ENCODE assay signal across 8 cellular contexts in the genomic region with DNA sequence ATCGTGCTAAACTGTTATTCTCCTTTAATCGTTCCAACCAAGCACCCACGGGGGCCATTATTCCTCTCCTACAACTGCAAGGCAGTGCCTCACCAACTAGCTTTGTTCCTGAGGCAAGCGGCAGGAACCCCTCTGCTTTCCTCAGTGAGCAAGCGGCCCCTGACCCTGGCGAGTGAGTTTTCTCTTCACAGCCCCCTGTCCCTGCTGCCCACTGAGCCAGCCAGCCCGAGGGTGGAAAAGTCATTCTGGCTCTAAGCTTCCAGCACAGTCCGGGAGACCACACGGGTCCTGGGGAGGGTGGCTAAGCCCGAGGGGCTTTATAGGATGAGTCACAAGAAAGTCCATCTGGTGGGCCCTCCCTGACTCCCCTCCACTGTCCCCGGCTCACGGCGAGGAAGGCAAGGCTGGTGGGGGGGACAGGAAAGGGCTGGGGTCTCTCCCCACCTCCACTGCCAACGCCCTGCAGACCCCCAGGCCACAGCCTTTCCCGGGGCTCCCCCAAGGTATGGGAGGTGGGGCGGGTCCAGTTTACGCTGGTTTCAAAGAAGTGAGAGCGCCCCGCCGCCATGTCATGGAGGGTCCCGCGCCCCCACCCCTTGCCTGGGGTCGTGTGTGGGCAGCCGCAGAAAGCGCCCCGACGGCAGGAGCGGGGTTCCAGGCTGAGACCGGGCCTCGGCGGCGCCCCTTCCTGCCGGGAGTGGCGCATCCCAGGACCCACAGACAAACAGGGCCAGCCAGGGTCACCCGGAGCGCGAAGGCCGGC. TPM values are rescaled to one million over a fixed set of nuclear protein-coding genes. Genes with fewer than 3 reads are reported as not detected.
A peak's percentile ranks its signal among the peaks of the same experiment; 100 is the strongest.
DNase-seq lines count a peak whose midpoint lies in the region; ATAC-seq and TF ChIP-seq lines count a peak whose summit lies in the region.

No MANE protein-coding gene starts in this region.

- peak overlapping the region; percentile 99 for H3K9ac ChIP-seq in iPS-15b (ENCODE audit: low read depth, low read length)

- H3K27ac ChIP-seq in stomach, result peak overlapping the region; percentile 93 to 97 (median 95)

- H3K4me3 Mint-ChIP-seq in CD14-positive monocyte, result peak overlapping the region; percentile 86 to 93
- peak overlapping the region; percentile 88 for H3K4me3 Mint-ChIP-seq in activated T-helper 1 cell treated with anti-CD3 and anti-CD28 coated beads, Interleukin-12 subunit alpha, Interleukin-12 subunit beta, Interleukin-2, Interleukin-4 antibody, amounts not matched to agents 30 ng/mL and 10 ng/mL and 1 ng/mL, durations not matched to agents 14 hours and 24 hours and 36 hours

- peaks cover 39 to 46% of the 10 kb centered on the region in 2 donors for H3K36me3 Mint-ChIP-seq in CD14-positive monocyte
- H3K36me3 Mint-ChIP-seq in activated T-helper 1 cell treated with anti-CD3 and anti-CD28 coated beads, Interleukin-12 subunit alpha, Interleukin-12 subunit beta, Interleukin-2, Interleukin-4 antibody, amounts not matched to agents 30 ng/mL and 10 ng/mL and 1 ng/mL, durations not matched to agents 14 hours and 24 hours and 36 hours (ENCODE audit: low read depth), result peaks cover 36% of the 10 kb centered on the region

- peak overlapping the region; percentile 90 to 97 (median 96) for H3K27ac Mint-ChIP-seq in CD14-positive monocyte
- H3K27ac Mint-ChIP-seq in activated T-helper 1 cell treated with anti-CD3 and anti-CD28 coated beads, Interleukin-12 subunit alpha, Interleukin-12 subunit beta, Interleukin-2, Interleukin-4 antibody, amounts not matched to agents 30 ng/mL and 10 ng/mL and 1 ng/mL, durations not matched to agents 14 hours and 24 hours and 36 hours, result peak overlapping the region; percentile 81

- H3K4me1 Mint-ChIP-seq in CD14-positive monocyte, result peaks cover 45% of the 10 kb centered on the region
- peaks cover 41% of the 10 kb centered on the region for H3K4me1 Mint-ChIP-seq in activated T-helper 1 cell treated with anti-CD3 and anti-CD28 coated beads, Interleukin-12 subunit alpha, Interleukin-12 subunit beta, Interleukin-2, Interleukin-4 antibody, amounts not matched to agents 30 ng/mL and 10 ng/mL and 1 ng/mL, durations not matched to agents 14 hours and 24 hours and 36 hours (ENCODE audit: low read depth)

- H3K27me3 ChIP-seq in iPS-15b (ENCODE audit: control insufficient read depth, insufficient read depth, low read length), result peaks cover 26% of the 10 kb centered on the region
- H3K27me3 ChIP-seq in stomach, result peaks cover 5 to 19% (median 12%) of the 10 kb centered on the region in 3 donors

- peaks cover 0 to 12% (median 7%) of the 10 kb centered on the region in 7 donors for H3K9me3 Mint-ChIP-seq in CD14-positive monocyte
- H3K9me3 Mint-ChIP-seq in activated T-helper 1 cell treated with anti-CD3 and anti-CD28 coated beads, Interleukin-12 subunit alpha, Interleukin-12 subunit beta, Interleukin-2, Interleukin-4 antibody, amounts not matched to agents 30 ng/mL and 10 ng/mL and 1 ng/mL, durations not matched to agents 14 hours and 24 hours and 36 hours, result no peaks in the 10 kb centered on the region

- H3K9me3 ChIP-seq in iPS-15b (ENCODE audit: control insufficient read depth, insufficient read depth, low read length), result no peaks in the 10 kb centered on the region
- H3K9me3 ChIP-seq in stomach, result no peaks in the 10 kb centered on the region

- peaks cover 17 to 21% (median 20%) of the 10 kb centered on the region in 3 donors for H3K27me3 Mint-ChIP-seq in CD14-positive monocyte (ENCODE audit: low read depth in 3 of 3)
- H3K27me3 Mint-ChIP-seq in activated T-helper 1 cell treated with anti-CD3 and anti-CD28 coated beads, Interleukin-12 subunit alpha, Interleukin-12 subunit beta, Interleukin-2, Interleukin-4 antibody, amounts not matched to agents 30 ng/mL and 10 ng/mL and 1 ng/mL, durations not matched to agents 14 hours and 24 hours and 36 hours (ENCODE audit: insufficient read depth), result peaks cover 9% of the 10 kb centered on the region

- H3K36me3 ChIP-seq in iPS-15b (ENCODE audit: control insufficient read depth, insufficient read depth, low read length), result peaks cover 22% of the 10 kb centered on the region
- H3K36me3 ChIP-seq in stomach, result peaks cover 10 to 43% (median 40%) of the 10 kb centered on the region in 4 donors

- peaks cover 4% of the 10 kb centered on the region for H3K4me1 ChIP-seq in iPS-15b (ENCODE audit: control insufficient read depth, insufficient read depth, low read length)
- H3K4me1 ChIP-seq in stomach, result peaks cover 26 to 77% (median 57%) of the 10 kb centered on the region in 4 donors

- ATAC-seq in HG02759 (IDR thresholded peaks at IDR 0.05; ENCODE audit: unreplicated experiment) (peak; percentile 4), HG03565 (IDR thresholded peaks at IDR 0.05; ENCODE audit: unreplicated experiment) (no peak)

- WGBS in stomach, 5 donors, result 2 to 5% (median 2%) methylated on average over 13 to 38 of the region's 38 CpGs

- TF ChIP-seq EP300 in stomach (IDR thresholded peaks at IDR 0.05), result no peak

- no peak for TF ChIP-seq POLR2A in stomach (IDR thresholded peaks at IDR 0.05)

- H3K4me3 ChIP-seq in iPS-15b (ENCODE audit: low read depth, low read length) (peak overlapping the region; percentile 76), stomach (peak overlapping the region; percentile 97 to 100 (median 100))

- no peak for TF ChIP-seq CTCF in CD14-positive monocyte (IDR thresholded peaks at IDR 0.05)
- no peak for TF ChIP-seq CTCF in stomach (IDR thresholded peaks at IDR 0.05)

- no peak for DNase-seq in CD14-positive monocyte (ENCODE audit: low spot score)
- no peak for DNase-seq in activated T-helper 1 cell treated with anti-CD3 and anti-CD28 coated beads, Interleukin-12 subunit alpha, Interleukin-12 subunit beta, Interleukin-2, Interleukin-4 antibody, amounts not matched to agents 30 ng/mL and 10 ng/mL and 1 ng/mL, durations not matched to agents 14 hours and 24 hours and 36 hours (ENCODE audit: low spot score)
- no peak for DNase-seq in stomach
- no peak for DNase-seq in NCI-H446 treated with DMSO at 0.1 percent for 48 hours (lab: John Stamatoyannopoulos, UW)
- no peak for DNase-seq in NCI-H510A treated with DMSO at 0.1 percent for 48 hours (lab: John Stamatoyannopoulos, UW)

- intact Hi-C loops in CD14-positive monocyte (cut with micrococcal nuclease) (loop anchor here (5.0 to 10.0 kb wide), 7 partner anchors 74 to 1104 kb away; a partner anchor contains a TSS), stomach (cut with DNase I; ENCODE audit: low total_unique reads) (no loop called here)
- intact Hi-C loops in activated T-helper 1 cell treated with anti-CD3 and anti-CD28 coated beads, Interleukin-12 subunit alpha, Interleukin-12 subunit beta, Interleukin-2, Interleukin-4 antibody, amounts not matched to agents 30 ng/mL and 10 ng/mL and 1 ng/mL, durations not matched to agents 14 hours and 24 hours and 36 hours (cut with micrococcal nuclease), result loop anchor here (1.0 to 5.0 kb wide), 7 partner anchors 46 to 931 kb away; a partner anchor contains a TSS

RNA-seq across cellular contexts. Expression of a gene that starts 45.0 kb away (rescaled TPM):
- polyA plus RNA-seq in CD14-positive monocyte (not detected), stomach (1 to 10 TPM; 1.9 to 2.9 (median 2.6) TPM)
- total RNA-seq in activated T-helper 1 cell treated with anti-CD3 and anti-CD28 coated beads, Interleukin-12 subunit alpha, Interleukin-12 subunit beta, Interleukin-2, Interleukin-4 antibody, amounts not matched to agents 30 ng/mL and 10 ng/mL and 1 ng/mL, durations not matched to agents 14 hours and 24 hours and 36 hours, result 1.3 and 1.5 TPM in 2 replicates
- total RNA-seq in stomach, result 1 to 10 TPM in 1 of 5 donors, under 1 TPM in 1, not detected in 3; 0.37 to 1.2 TPM
